ENCODE assay signal across 1 cellular context in the genomic region with DNA sequence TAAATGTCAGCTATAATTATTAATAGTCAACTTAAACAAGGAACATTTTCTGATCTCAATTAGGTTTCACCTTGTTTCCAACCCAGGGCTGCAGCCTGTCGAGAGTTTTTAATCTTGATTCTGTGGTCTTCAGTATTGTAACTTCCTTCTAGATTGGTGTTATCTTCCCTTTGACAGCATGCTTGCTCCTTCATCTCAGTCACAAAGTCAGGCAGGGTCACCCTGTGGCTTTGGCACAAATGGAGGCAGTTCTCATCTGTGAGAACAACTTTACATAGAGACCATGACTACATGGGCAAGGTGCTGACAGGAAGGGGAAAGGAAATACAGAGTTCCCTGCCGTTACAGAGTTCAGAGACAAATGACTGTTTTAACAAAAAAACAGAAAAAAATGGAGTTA.
TF ChIP-seq lines count a peak whose summit lies in the region.

No MANE protein-coding gene starts in this region.

TF ChIP-seq in K562, 482 proteins besides CTCF, POLR2A, EP300 and RAD21 (continued from another document and continues in another):
- TF ChIP-seq, protein P1, sequence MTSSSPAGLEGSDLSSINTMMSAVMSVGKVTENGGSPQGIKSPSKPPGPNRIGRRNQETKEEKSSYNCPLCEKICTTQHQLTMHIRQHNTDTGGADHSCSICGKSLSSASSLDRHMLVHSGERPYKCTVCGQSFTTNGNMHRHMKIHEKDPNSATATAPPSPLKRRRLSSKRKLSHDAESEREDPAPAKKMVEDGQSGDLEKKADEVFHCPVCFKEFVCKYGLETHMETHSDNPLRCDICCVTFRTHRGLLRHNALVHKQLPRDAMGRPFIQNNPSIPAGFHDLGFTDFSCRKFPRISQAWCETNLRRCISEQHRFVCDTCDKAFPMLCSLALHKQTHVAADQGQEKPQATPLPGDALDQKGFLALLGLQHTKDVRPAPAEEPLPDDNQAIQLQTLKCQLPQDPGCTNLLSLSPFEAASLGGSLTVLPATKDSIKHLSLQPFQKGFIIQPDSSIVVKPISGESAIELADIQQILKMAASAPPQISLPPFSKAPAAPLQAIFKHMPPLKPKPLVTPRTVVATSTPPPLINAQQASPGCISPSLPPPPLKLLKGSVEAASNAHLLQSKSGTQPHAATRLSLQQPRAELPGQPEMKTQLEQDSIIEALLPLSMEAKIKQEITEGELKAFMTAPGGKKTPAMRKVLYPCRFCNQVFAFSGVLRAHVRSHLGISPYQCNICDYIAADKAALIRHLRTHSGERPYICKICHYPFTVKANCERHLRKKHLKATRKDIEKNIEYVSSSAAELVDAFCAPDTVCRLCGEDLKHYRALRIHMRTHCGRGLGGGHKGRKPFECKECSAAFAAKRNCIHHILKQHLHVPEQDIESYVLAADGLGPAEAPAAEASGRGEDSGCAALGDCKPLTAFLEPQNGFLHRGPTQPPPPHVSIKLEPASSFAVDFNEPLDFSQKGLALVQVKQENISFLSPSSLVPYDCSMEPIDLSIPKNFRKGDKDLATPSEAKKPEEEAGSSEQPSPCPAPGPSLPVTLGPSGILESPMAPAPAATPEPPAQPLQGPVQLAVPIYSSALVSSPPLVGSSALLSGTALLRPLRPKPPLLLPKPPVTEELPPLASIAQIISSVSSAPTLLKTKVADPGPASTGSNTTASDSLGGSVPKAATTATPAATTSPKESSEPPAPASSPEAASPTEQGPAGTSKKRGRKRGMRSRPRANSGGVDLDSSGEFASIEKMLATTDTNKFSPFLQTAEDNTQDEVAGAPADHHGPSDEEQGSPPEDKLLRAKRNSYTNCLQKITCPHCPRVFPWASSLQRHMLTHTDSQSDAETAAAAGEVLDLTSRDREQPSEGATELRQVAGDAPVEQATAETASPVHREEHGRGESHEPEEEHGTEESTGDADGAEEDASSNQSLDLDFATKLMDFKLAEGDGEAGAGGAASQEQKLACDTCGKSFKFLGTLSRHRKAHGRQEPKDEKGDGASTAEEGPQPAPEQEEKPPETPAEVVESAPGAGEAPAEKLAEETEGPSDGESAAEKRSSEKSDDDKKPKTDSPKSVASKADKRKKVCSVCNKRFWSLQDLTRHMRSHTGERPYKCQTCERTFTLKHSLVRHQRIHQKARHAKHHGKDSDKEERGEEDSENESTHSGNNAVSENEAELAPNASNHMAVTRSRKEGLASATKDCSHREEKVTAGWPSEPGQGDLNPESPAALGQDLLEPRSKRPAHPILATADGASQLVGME (CRISPR knock-in tag; IDR thresholded peaks at IDR 0.05) = no peak
- peak; percentile 42 for TF ChIP-seq NEUROD1 (IDR thresholded peaks at IDR 0.05; ENCODE audit: borderline replicate concordance, low read depth, low read length, partially characterized antibody)
- TF ChIP-seq ZEB2 (IDR thresholded peaks at IDR 0.05) = 0 out of 2 replicates have a peak, but pooled peaks have one; percentile 14
- TF ChIP-seq, protein P2, sequence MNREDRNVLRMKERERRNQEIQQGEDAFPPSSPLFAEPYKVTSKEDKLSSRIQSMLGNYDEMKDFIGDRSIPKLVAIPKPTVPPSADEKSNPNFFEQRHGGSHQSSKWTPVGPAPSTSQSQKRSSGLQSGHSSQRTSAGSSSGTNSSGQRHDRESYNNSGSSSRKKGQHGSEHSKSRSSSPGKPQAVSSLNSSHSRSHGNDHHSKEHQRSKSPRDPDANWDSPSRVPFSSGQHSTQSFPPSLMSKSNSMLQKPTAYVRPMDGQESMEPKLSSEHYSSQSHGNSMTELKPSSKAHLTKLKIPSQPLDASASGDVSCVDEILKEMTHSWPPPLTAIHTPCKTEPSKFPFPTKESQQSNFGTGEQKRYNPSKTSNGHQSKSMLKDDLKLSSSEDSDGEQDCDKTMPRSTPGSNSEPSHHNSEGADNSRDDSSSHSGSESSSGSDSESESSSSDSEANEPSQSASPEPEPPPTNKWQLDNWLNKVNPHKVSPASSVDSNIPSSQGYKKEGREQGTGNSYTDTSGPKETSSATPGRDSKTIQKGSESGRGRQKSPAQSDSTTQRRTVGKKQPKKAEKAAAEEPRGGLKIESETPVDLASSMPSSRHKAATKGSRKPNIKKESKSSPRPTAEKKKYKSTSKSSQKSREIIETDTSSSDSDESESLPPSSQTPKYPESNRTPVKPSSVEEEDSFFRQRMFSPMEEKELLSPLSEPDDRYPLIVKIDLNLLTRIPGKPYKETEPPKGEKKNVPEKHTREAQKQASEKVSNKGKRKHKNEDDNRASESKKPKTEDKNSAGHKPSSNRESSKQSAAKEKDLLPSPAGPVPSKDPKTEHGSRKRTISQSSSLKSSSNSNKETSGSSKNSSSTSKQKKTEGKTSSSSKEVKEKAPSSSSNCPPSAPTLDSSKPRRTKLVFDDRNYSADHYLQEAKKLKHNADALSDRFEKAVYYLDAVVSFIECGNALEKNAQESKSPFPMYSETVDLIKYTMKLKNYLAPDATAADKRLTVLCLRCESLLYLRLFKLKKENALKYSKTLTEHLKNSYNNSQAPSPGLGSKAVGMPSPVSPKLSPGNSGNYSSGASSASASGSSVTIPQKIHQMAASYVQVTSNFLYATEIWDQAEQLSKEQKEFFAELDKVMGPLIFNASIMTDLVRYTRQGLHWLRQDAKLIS (CRISPR knock-in tag; IDR thresholded peaks at IDR 0.05) = no peak
- peak; percentile 97 for TF ChIP-seq TCF7 (IDR thresholded peaks at IDR 0.05; ENCODE audit: borderline replicate concordance)
- no peak for TF ChIP-seq NR4A1 (CRISPR knock-in tag; IDR thresholded peaks at IDR 0.05)
- no peak for TF ChIP-seq NR4A1 (tag; IDR thresholded peaks at IDR 0.05)
- TF ChIP-seq, protein P3, sequence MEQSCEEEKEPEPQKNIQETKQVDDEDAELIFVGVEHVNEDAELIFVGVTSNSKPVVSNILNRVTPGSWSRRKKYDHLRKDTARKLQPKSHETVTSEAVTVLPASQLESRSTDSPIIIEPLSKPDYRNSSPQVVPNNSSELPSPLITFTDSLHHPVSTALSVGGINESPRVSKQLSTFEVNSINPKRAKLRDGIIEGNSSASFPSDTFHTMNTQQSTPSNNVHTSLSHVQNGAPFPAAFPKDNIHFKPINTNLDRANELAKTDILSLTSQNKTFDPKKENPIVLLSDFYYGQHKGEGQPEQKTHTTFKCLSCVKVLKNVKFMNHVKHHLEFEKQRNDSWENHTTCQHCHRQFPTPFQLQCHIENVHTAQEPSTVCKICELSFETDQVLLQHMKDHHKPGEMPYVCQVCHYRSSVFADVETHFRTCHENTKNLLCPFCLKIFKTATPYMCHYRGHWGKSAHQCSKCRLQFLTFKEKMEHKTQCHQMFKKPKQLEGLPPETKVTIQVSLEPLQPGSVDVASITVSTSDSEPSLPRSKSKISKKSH (CRISPR knock-in tag; IDR thresholded peaks at IDR 0.05) = no peak
- no peak for TF ChIP-seq ZBED1 (IDR thresholded peaks at IDR 0.05)
- TF ChIP-seq NFIC (IDR thresholded peaks at IDR 0.05) = peak; percentile 74
- TF ChIP-seq TAF1 (IDR thresholded peaks at IDR 0.05; ENCODE audit: control insufficient read depth, extremely low read depth, insufficient read depth, low read length, severe bottlenecking) = no peak
- TF ChIP-seq, protein P4, sequence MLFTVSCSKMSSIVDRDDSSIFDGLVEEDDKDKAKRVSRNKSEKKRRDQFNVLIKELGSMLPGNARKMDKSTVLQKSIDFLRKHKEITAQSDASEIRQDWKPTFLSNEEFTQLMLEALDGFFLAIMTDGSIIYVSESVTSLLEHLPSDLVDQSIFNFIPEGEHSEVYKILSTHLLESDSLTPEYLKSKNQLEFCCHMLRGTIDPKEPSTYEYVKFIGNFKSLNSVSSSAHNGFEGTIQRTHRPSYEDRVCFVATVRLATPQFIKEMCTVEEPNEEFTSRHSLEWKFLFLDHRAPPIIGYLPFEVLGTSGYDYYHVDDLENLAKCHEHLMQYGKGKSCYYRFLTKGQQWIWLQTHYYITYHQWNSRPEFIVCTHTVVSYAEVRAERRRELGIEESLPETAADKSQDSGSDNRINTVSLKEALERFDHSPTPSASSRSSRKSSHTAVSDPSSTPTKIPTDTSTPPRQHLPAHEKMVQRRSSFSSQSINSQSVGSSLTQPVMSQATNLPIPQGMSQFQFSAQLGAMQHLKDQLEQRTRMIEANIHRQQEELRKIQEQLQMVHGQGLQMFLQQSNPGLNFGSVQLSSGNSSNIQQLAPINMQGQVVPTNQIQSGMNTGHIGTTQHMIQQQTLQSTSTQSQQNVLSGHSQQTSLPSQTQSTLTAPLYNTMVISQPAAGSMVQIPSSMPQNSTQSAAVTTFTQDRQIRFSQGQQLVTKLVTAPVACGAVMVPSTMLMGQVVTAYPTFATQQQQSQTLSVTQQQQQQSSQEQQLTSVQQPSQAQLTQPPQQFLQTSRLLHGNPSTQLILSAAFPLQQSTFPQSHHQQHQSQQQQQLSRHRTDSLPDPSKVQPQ (CRISPR knock-in tag; IDR thresholded peaks at IDR 0.05; ENCODE audit: borderline replicate concordance) = no peak
- no peak for TF ChIP-seq ZFPM2 (CRISPR knock-in tag; IDR thresholded peaks at IDR 0.05)
- no peak for TF ChIP-seq ZNF444 (CRISPR knock-in tag; IDR thresholded peaks at IDR 0.05)
- peak; percentile 69; the same call in 1 of the 2 replicates for TF ChIP-seq NBN (IDR thresholded peaks at IDR 0.05; ENCODE audit: low read depth)
- TF ChIP-seq, protein P5, sequence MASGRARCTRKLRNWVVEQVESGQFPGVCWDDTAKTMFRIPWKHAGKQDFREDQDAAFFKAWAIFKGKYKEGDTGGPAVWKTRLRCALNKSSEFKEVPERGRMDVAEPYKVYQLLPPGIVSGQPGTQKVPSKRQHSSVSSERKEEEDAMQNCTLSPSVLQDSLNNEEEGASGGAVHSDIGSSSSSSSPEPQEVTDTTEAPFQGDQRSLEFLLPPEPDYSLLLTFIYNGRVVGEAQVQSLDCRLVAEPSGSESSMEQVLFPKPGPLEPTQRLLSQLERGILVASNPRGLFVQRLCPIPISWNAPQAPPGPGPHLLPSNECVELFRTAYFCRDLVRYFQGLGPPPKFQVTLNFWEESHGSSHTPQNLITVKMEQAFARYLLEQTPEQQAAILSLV (tag; IDR thresholded peaks at IDR 0.05) = no peak
- no peak for TF ChIP-seq ZNF232 (CRISPR knock-in tag; IDR thresholded peaks at IDR 0.05)
- TF ChIP-seq TCFL5 (CRISPR knock-in tag; conservative IDR thresholded peaks at IDR 0.05) = no peak
- TF ChIP-seq, protein P6, sequence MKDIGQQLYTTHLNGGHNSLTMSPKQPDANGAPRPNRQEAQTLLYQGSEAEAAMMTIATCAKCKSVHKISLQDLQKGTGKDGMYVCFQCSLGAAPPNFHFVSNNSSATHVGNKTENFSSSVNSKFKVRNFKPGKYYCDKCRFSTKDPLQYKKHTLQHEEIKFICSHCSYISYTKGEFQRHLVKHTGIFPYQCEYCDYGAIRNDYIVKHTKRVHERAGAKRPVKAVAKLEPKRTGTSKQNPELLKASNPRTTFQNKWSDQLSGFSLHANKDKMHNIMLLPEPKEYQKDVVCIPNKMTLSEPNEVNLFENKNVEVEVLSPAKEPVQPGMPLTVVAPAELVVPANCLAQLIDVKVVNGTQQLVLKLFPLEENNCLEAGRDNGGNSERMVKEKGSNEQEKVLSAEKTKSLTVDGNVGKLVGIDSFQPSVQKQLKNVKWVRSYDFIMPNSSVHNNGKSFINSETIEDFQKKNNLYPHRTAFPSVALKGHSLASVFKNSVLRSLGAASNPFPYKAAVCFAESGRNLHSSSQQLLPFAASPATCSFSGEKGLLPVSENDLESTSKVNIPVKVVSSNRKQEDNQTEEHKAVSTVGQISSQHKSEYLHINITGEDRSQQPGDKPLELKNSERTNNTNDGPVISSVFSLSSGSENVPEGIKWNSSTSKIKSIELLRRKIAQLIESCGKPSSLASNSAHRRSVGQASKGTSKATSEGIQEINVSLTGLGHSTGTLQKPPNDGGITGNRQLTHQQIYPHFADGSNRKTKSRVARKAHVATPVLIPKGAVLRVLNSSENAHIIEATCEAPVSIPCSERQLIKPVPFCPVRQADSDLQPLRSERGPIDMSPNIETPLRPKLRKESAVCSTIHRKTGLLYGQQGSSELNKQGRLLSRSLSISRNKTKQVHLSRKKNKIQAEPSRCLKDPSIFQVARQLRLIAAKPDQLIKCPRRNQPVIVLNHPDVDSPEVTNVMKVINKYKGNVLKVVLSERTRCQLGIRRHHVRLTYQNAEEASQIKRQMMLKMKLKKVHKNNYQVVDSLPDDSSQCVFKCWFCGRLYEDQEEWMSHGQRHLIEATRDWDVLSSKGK (CRISPR knock-in tag; IDR thresholded peaks at IDR 0.05) = no peak
- no peak for TF ChIP-seq ZFP36 (IDR thresholded peaks at IDR 0.05; ENCODE audit: low read depth, low read length, partially characterized antibody)
- no peak for TF ChIP-seq TCF7L2 (IDR thresholded peaks at IDR 0.05; ENCODE audit: low read depth, low read length)
- TF ChIP-seq, protein P7, sequence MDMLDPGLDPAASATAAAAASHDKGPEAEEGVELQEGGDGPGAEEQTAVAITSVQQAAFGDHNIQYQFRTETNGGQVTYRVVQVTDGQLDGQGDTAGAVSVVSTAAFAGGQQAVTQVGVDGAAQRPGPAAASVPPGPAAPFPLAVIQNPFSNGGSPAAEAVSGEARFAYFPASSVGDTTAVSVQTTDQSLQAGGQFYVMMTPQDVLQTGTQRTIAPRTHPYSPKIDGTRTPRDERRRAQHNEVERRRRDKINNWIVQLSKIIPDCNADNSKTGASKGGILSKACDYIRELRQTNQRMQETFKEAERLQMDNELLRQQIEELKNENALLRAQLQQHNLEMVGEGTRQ (CRISPR knock-in tag; IDR thresholded peaks at IDR 0.05) = no peak
- TF ChIP-seq, protein P8, sequence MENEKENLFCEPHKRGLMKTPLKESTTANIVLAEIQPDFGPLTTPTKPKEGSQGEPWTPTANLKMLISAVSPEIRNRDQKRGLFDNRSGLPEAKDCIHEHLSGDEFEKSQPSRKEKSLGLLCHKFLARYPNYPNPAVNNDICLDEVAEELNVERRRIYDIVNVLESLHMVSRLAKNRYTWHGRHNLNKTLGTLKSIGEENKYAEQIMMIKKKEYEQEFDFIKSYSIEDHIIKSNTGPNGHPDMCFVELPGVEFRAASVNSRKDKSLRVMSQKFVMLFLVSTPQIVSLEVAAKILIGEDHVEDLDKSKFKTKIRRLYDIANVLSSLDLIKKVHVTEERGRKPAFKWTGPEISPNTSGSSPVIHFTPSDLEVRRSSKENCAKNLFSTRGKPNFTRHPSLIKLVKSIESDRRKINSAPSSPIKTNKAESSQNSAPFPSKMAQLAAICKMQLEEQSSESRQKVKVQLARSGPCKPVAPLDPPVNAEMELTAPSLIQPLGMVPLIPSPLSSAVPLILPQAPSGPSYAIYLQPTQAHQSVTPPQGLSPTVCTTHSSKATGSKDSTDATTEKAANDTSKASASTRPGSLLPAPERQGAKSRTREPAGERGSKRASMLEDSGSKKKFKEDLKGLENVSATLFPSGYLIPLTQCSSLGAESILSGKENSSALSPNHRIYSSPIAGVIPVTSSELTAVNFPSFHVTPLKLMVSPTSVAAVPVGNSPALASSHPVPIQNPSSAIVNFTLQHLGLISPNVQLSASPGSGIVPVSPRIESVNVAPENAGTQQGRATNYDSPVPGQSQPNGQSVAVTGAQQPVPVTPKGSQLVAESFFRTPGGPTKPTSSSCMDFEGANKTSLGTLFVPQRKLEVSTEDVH (IDR thresholded peaks at IDR 0.05; ENCODE audit: low read depth, partially characterized antibody) = no peak
- TF ChIP-seq EWSR1 (IDR thresholded peaks at IDR 0.05; ENCODE audit: borderline replicate concordance, low read depth, partially characterized antibody) = no peak
- peak; percentile 91; the same call in 1 of the 2 replicates for TF ChIP-seq ESRRA (IDR thresholded peaks at IDR 0.05; ENCODE audit: borderline replicate concordance, low read depth)
- TF ChIP-seq ZNF174 (CRISPR knock-in tag; IDR thresholded peaks at IDR 0.05) = no peak
- TF ChIP-seq XRCC4 (IDR thresholded peaks at IDR 0.05; ENCODE audit: extremely low read depth, insufficient read depth, insufficient read length) = no peak
- TF ChIP-seq, protein P9, sequence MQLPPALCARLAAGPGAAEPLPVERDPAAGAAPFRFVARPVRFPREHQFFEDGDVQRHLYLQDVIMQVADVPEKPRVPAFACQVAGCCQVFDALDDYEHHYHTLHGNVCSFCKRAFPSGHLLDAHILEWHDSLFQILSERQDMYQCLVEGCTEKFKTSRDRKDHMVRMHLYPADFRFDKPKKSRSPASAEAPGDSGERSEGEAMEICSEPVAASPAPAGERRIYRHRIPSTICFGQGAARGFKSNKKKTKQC (CRISPR knock-in tag; IDR thresholded peaks at IDR 0.05) = no peak
- no peak for TF ChIP-seq ZNF253 (CRISPR knock-in tag; conservative IDR thresholded peaks at IDR 0.05)
- peak; percentile 47; the same call in 1 of the 2 replicates for TF ChIP-seq CXXC5 (CRISPR knock-in tag; IDR thresholded peaks at IDR 0.05)
- no peak for TF ChIP-seq XRCC3 (IDR thresholded peaks at IDR 0.05)
- TF ChIP-seq ARID1B (IDR thresholded peaks at IDR 0.05) = peak; percentile 90
- TF ChIP-seq CCAR2 (IDR thresholded peaks at IDR 0.05; ENCODE audit: low read depth, low read length) = no peak
